In the genomic region with DNA sequence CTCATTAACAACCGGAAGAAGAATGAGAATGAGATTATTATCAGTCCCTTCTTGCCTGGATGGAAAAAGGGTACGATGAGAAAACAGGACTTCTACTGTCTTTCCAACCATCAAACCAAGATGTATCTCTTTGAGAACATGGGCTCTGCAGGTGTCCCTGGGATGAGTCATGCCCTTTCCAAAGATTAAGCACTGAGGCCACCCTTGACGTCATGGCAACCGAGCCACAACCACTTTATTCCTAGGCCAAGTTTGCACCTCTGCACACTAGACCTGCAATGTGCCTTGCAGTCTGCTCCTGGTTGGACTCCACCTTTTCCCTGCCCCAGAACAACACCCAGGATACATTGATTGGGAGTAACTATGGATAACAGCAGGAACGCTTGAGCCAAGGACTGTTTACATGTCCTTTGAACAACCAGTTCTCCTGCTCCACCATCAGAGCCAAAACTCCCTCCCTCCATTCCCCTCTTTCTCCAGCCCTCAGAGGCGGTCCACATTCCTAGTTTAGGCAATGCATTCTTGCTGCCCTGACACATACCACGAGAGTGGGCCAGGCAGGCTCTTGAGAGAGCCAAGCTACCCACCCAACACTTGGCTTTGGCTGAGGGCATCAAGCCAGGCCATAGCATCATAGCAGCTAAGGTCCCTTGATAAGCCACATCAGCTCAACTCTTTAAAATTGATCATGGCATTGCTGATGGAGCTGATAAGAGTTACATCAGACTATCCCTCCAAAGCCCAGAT, we compare ENCODE assay signal across 13 cellular contexts.
DNase-seq lines count a peak whose midpoint lies in the region; ATAC-seq and FAIRE-seq lines count a peak whose summit lies in the region.
"Had no signal": no experiment of that assay in that cellular context is flagged by ENCODE, and none has a peak within 500 bp of the region (broad histone marks: within the 10 kb centered on the region; RNA-seq: fewer than 3 reads in every experiment).

No MANE protein-coding gene starts in this region.

- no peak for ATAC-seq in esophagus mucosa
- no peak for ATAC-seq in HG03378 (IDR thresholded peaks at IDR 0.05; ENCODE audit: unreplicated experiment)

- DNase-seq in M059J (ENCODE audit: low read depth) (peak; percentile 80), fibroblast of gingiva (ENCODE audit: low read depth) (peak; percentile 76), mesendoderm (peak; percentile 71), urothelium cell line (ENCODE audit: low spot score) (peak; percentile 77), COR-L47 (lab: John Stamatoyannopoulos, UW) (no peak)
- DNase-seq: activated CD8-positive, alpha-beta memory T cell treated with anti-CD3 and anti-CD28 coated beads, Interleukin-2, amount 50 U/mL, for 4 hours; immature natural killer cell; NCI-H345 had no signal

- no peak overlapping the region for H3K4me2 ChIP-seq in mesendoderm (ENCODE audit: low read length)

- no peaks in the 10 kb centered on the region for H3K79me2 ChIP-seq in mesendoderm (ENCODE audit: control insufficient read depth, insufficient read depth, low read length)

- no peak overlapping the region for H3K27ac ChIP-seq in mesendoderm (ENCODE audit: low read depth, low read length)
- H3K27ac ChIP-seq: neutrophil had no signal

- no peak overlapping the region for H4K8ac ChIP-seq in mesendoderm (ENCODE audit: low read depth, low read length)

- H3K18ac ChIP-seq in mesendoderm (ENCODE audit: low read length), result no peak overlapping the region

- no peak overlapping the region for H2BK15ac ChIP-seq in mesendoderm (replicated peaks; ENCODE audit: low read depth)

- H2BK120ac ChIP-seq in mesendoderm (ENCODE audit: low read depth, low read length), result no peak overlapping the region

- no peak overlapping the region for H2AK5ac ChIP-seq in mesendoderm (ENCODE audit: low read length)

- no peaks in the 10 kb centered on the region for H3K36me3 ChIP-seq in mesendoderm (ENCODE audit: control insufficient read depth, insufficient read depth, low read length)
- H3K36me3 ChIP-seq: neutrophil had no signal

- H3K23ac ChIP-seq in mesendoderm (ENCODE audit: low read length), result no peak overlapping the region

- H3K27me3 ChIP-seq in mesendoderm (ENCODE audit: insufficient read depth, low read length, poor library complexity), result no peaks in the 10 kb centered on the region
- H3K27me3 ChIP-seq: neutrophil had no signal

- WGBS in mesendoderm (ENCODE audit: extremely low coverage, insufficient coverage, low lambda C conversion rate), result no CpG with 5 or more reads among the region's 7 CpGs

- H2BK5ac ChIP-seq in mesendoderm (ENCODE audit: low read length), result no peak overlapping the region

- no peak overlapping the region for H3K9ac ChIP-seq in mesendoderm (ENCODE audit: low read length)

- H3K79me1 ChIP-seq in mesendoderm (ENCODE audit: low read length), result no peaks in the 10 kb centered on the region

- no peak overlapping the region for H3K4me3 ChIP-seq in mesendoderm (ENCODE audit: low read length)

- no peaks in the 10 kb centered on the region for H3K4me1 ChIP-seq in mesendoderm (ENCODE audit: control insufficient read depth, low read depth, low read length)

- no peak overlapping the region for H3K56ac ChIP-seq in mesendoderm (ENCODE audit: low read length)

- H3K4ac ChIP-seq in mesendoderm (ENCODE audit: low read depth, low read length), result no peak overlapping the region

- FAIRE-seq in urothelium cell line (lab: Jason Lieb, UNC), result peak; percentile 48
- FAIRE-seq: D721Med, endothelial cell of umbilical vein had no signal

- H4K5ac ChIP-seq in mesendoderm (ENCODE audit: low read length), result no peak overlapping the region
